31 cellular contexts compared by ENCODE assay signal in the genomic region with DNA sequence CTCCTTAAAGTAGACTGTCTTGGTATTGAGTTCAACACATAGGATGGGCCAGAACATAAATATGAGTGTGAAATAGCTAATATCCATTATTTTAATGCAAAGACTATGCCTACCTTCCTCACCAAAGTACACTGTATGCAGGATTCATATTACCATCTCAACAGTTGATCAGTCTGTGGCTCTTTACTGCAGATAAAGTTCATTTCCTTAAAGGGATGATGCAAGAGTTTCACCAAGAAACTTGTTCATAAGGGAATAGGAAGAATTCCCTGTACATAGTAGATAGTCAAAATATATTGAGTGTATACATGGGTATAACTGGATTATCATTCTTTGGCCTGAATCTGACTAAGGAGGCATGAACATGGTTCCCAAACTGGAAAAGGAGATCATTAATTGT. TPM values are rescaled to one million over a fixed set of nuclear protein-coding genes. Genes with fewer than 3 reads are reported as not detected.
"Had no signal": no experiment of that assay in that cellular context is flagged by ENCODE, and none has a peak within 500 bp of the region (broad histone marks: within the 10 kb centered on the region; RNA-seq: fewer than 3 reads in every experiment).

No MANE protein-coding gene starts in this region.

- DNase-seq: islet precursor cell; left ventricle myocardium inferior; midbrain; mucosa of descending colon; naive thymus-derived CD4-positive, alpha-beta T cell; pancreas; posterior cingulate gyrus; retina; right cardiac atrium; small intestine; spleen; stimulated activated CD4-positive, alpha-beta T cell treated with anti-CD3 and anti-CD28 coated beads, Interleukin-1b, Interleukin-23, amount 100 ng/mL, for 48 hours; stimulated activated CD4-positive, alpha-beta T cell treated with anti-CD3 and anti-CD28 coated beads, Interleukin-2, amount 100 ng/mL, for 48 hours; stimulated activated CD4-positive, alpha-beta T cell treated with anti-CD3 and anti-CD28 coated beads, Interleukin-4, amount 100 ng/mL, for 4 hours; stimulated activated CD8-positive, alpha-beta memory T cell treated with anti-CD3 and anti-CD28 coated beads, Interleukin-4, amount 100 ng/mL, for 48 hours; stimulated activated naive CD4-positive, alpha-beta T cell treated with Interleukin-2 at 50 U/mL for 16 hours; stimulated activated naive CD8-positive, alpha-beta T cell treated with anti-CD3 and anti-CD28 coated beads, Interleukin-15, amount 100 ng/mL, for 72 hours; substantia nigra had no signal

- H3K4me3 ChIP-seq: hepatocyte, left ventricle myocardium inferior, mucosa of descending colon, pancreas, prostate gland, spleen, tibial nerve, vagina had no signal

RNA-seq across cellular contexts. Expression of a gene that starts 44.9 kb away (rescaled TPM):
- total RNA-seq: hepatocyte; kidney epithelial cell; left ventricle myocardium inferior; lower leg skin; lung microvascular endothelial cell; mesenteric fat pad; naive thymus-derived CD4-positive, alpha-beta T cell; natural killer cell treated with Interleukin-12 subunit alpha and Interleukin-12 subunit beta and Interleukin-15 and Interleukin-18, amount 100 ng/mL, for 72 hours; osteoblast; pancreas; right cardiac atrium; sciatic nerve; spleen; temporal lobe; tibial nerve; ureter; vagina had no signal
